14 cellular contexts compared by ENCODE assay signal in the genomic region with DNA sequence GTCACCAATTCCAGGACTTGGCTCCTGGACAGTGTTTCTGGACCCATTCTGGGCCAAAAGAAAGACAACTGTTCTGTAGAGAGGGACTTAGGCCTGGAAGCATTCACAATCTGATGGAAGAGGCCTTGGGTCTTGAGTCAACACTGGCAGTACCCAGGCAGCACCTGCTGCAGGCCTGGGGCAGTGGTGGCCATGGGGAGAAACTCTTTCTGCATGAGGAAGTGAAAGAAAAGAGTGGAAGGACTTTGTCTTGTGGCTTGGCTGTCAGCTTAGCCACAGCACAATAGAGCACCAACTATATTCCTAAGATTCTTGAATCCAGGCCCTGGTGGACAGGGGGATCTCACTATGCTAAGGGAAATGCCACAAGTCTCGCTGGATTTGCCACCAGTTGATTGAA.
A peak's percentile ranks its signal among the peaks of the same experiment; 100 is the strongest.
DNase-seq lines count a peak whose midpoint lies in the region; ATAC-seq and TF ChIP-seq lines count a peak whose summit lies in the region.
"Had no signal": no experiment of that assay in that cellular context is flagged by ENCODE, and none has a peak within 500 bp of the region (broad histone marks: within the 10 kb centered on the region; RNA-seq: fewer than 3 reads in every experiment).

No MANE protein-coding gene starts in this region.

- DNase-seq in GM12865 (ENCODE audit: low read depth), result peak; percentile 26
- DNase-seq in NB4 (ENCODE audit: low read depth), result peak; percentile 19
- no peak for DNase-seq in transverse colon
- DNase-seq in NCI-H345 treated with DMSO at 0.1 percent for 48 hours (lab: John Stamatoyannopoulos, UW; ENCODE audit: unreplicated experiment), result no peak
- DNase-seq: activated naive CD4-positive, alpha-beta T cell treated with anti-CD3 and anti-CD28 coated beads, Interleukin-2, amount 50 U/mL, for 16 hours; natural killer cell; NCI-H2081; NCI-H748 treated with DMSO at 0.1 percent for 48 hours; psoas muscle; SHP77 treated with DMSO at 0.1 percent for 48 hours had no signal

- 91% methylated on average over 1 of the region's 1 CpG; no CpG with 5 or more reads in 1 of the 2 donors for WGBS in transverse colon (ENCODE audit: low coverage in 1 of 2), 2 donors

- H3K4me3 ChIP-seq in GM12865 (ENCODE audit: low read depth, low read length) (no peak overlapping the region), NB4 (ENCODE audit: low read depth, low read length) (no peak overlapping the region), transverse colon (no peak overlapping the region)
- H3K4me3 ChIP-seq: psoas muscle had no signal

- no peak for TF ChIP-seq CTCF in GM12865 (IDR thresholded peaks at IDR 0.05; ENCODE audit: insufficient read depth, low read depth, low read length, missing control alignments)
- no peak for TF ChIP-seq CTCF in NB4 (IDR thresholded peaks at IDR 0.05; ENCODE audit: low read depth, low read length)
- TF ChIP-seq CTCF in transverse colon (IDR thresholded peaks at IDR 0.05), result no peak

- in situ Hi-C loops in transverse colon (cut with MboI; ENCODE audit: low pct_ligation_motif_present in 1 of 4, low pct_unique_long_range_greater_than_20kb in 1 of 4, low sequenced_read_pairs in 3 of 4), result no loop called here

- H3K4me1 ChIP-seq in transverse colon, result no peaks in the 10 kb centered on the region
- H3K4me1 ChIP-seq: psoas muscle had no signal

- intact Hi-C loops in transverse colon (cut with DNase I; ENCODE audit: low total_unique reads), result no loop called here

- no peaks in the 10 kb centered on the region for H3K36me3 ChIP-seq in transverse colon

- TF ChIP-seq EP300 in transverse colon (IDR thresholded peaks at IDR 0.05; ENCODE audit: low read depth), result no peak

- ATAC-seq in GM19372 (IDR thresholded peaks at IDR 0.05; ENCODE audit: low read depth, unreplicated experiment), result peak; percentile 71
- peak; percentile 72 for ATAC-seq in HG02885 (IDR thresholded peaks at IDR 0.05; ENCODE audit: poor library complexity, unreplicated experiment)
- ATAC-seq in HG03139 (IDR thresholded peaks at IDR 0.05; ENCODE audit: unreplicated experiment), result no peak
- ATAC-seq in HG02623 (IDR thresholded peaks at IDR 0.05; ENCODE audit: unreplicated experiment), result no peak
- ATAC-seq: natural killer cell, psoas muscle had no signal

- TF ChIP-seq POLR2A in NB4 (IDR thresholded peaks at IDR 0.05; ENCODE audit: extremely low read depth, insufficient read length) (no peak), transverse colon (IDR thresholded peaks at IDR 0.05) (no peak)

- H3K9me3 ChIP-seq in transverse colon, result no peaks in the 10 kb centered on the region
- H3K9me3 ChIP-seq: psoas muscle had no signal

- H3K27ac ChIP-seq in transverse colon, result no peak overlapping the region
- H3K27ac ChIP-seq: psoas muscle had no signal

- no peaks in the 10 kb centered on the region for H3K27me3 ChIP-seq in transverse colon

Comparison
In these comparisons a context has a peak if more than half of its experiments do, and no peak if none do; other contexts are left out.
1. DNase-seq: peak in GM12865 (single experiment) and NB4 (single experiment); none in transverse colon (single experiment) and NCI-H345 treated with DMSO at 0.1 percent for 48 hours (single experiment).
2. ATAC-seq: peak in GM19372 (single experiment) and HG02885 (single experiment); none in HG03139 (single experiment) and HG02623 (single experiment).